33 cellular contexts compared by ENCODE assay signal in genomic region chr6:55089325-55089724, GRCh38.
DNase-seq lines count a peak whose midpoint lies in the region; ATAC-seq, FAIRE-seq and TF ChIP-seq lines count a peak whose summit lies in the region.
"Had no signal": no experiment of that assay in that cellular context is flagged by ENCODE, and none has a peak within 500 bp of the region (broad histone marks: within the 10 kb centered on the region; RNA-seq: fewer than 3 reads in every experiment).

No MANE protein-coding gene starts in this region.

- no peak overlapping the region for H4K91ac ChIP-seq in IMR-90 (ENCODE audit: insufficient read depth, low read depth, low read length)

- H3K18ac ChIP-seq in IMR-90 (ENCODE audit: low read depth, low read length), result no peak overlapping the region

- no peak overlapping the region for H3K4me3 ChIP-seq in HepG2 (replicated peaks in 1 of 3; ENCODE audit: insufficient read depth in 1 of 3, low read depth in 2 of 3, low read length in 3 of 3)
- no peak overlapping the region for H3K4me3 ChIP-seq in right lobe of liver
- no peak overlapping the region for H3K4me3 ChIP-seq in IMR-90 (ENCODE audit: insufficient read depth, low read depth, low read length)
- no peak overlapping the region for H3K4me3 ChIP-seq in K562
- H3K4me3 ChIP-seq: A549; BLaER1; BLaER1 treated with 17β-estradiol and CSF1 and Interleukin-3, amounts not matched to agents 10 nM and 100 nM had no signal

- no peaks in the 10 kb centered on the region for H3K27me3 ChIP-seq in HepG2 (ENCODE audit: control insufficient read depth in 1 of 2, insufficient read depth in 2 of 2, low read length in 2 of 2)
- no peaks in the 10 kb centered on the region for H3K27me3 ChIP-seq in right lobe of liver
- no peaks in the 10 kb centered on the region for H3K27me3 ChIP-seq in IMR-90 (ENCODE audit: control insufficient read depth, insufficient read depth, low read length)
- H3K27me3 ChIP-seq in K562 (ENCODE audit: control insufficient read depth in 2 of 2, insufficient read depth in 2 of 2, low read length in 2 of 2), result no peaks in the 10 kb centered on the region
- H3K27me3 ChIP-seq: BE2C; BLaER1; BLaER1 treated with 17β-estradiol and CSF1 and Interleukin-3, amounts not matched to agents 10 nM and 100 nM had no signal

- no peak for FAIRE-seq in HepG2 (lab: Jason Lieb, UNC)
- FAIRE-seq in K562 (lab: Jason Lieb, UNC), result no peak
- FAIRE-seq: A204.1, A549, D721Med had no signal

- H3K4me1 ChIP-seq in HepG2 (ENCODE audit: insufficient read depth, low read length) (no peaks in the 10 kb centered on the region), right lobe of liver (no peaks in the 10 kb centered on the region), IMR-90 (ENCODE audit: control insufficient read depth, insufficient read depth, low read length) (no peaks in the 10 kb centered on the region), K562 (replicated peaks in 1 of 2; ENCODE audit: control insufficient read depth in 2 of 2, insufficient read depth in 2 of 2, low read length in 2 of 2) (no peaks in the 10 kb centered on the region)
- H3K4me1 ChIP-seq: A549, BE2C, Caco-2 had no signal

- POLR2A ChIA-PET in HepG2 (lab: Yijun Ruan, JAX) (no interaction called here), IMR-90 (lab: Charles Lee; ENCODE audit: unreplicated experiment) (no interaction called here), K562 (lab: Yijun Ruan, JAX) (no interaction called here)

- H2AK9ac ChIP-seq in IMR-90 (replicated peaks; ENCODE audit: low read depth, low read length, poor library complexity), result no peak overlapping the region

- ATAC-seq in HepG2 (no peak), right lobe of liver (no peak), IMR-90 (ENCODE audit: low read depth) (no peak), K562 (no peak), SK-N-SH treated with all-trans-retinoic acid at 6 μM for 48 hours (no peak), HG02763 (IDR thresholded peaks at IDR 0.05; ENCODE audit: unreplicated experiment) (no peak)
- ATAC-seq: A549; CD8-positive, alpha-beta T cell had no signal

- TF ChIP-seq EP300 in HepG2 (IDR thresholded peaks at IDR 0.05; ENCODE audit: low read depth in 2 of 2, low read length in 2 of 2) (no peak), HepG2 (CRISPR knock-in tag; IDR thresholded peaks at IDR 0.05; ENCODE audit: borderline replicate concordance) (no peak), K562 (IDR thresholded peaks at IDR 0.05; ENCODE audit: low read length) (no peak)

- H3K9me1 ChIP-seq in IMR-90 (ENCODE audit: insufficient read depth, low read length), result no peaks in the 10 kb centered on the region
- H3K9me1 ChIP-seq in K562 (ENCODE audit: control insufficient read depth, insufficient read depth, low read length), result no peaks in the 10 kb centered on the region

- H3K79me2 ChIP-seq in HepG2 (ENCODE audit: insufficient read depth, low read length), result no peaks in the 10 kb centered on the region
- no peaks in the 10 kb centered on the region for H3K79me2 ChIP-seq in K562 (ENCODE audit: control insufficient read depth, insufficient read depth, low read length)

- H3K27ac ChIP-seq in HepG2 (ENCODE audit: extremely low read length, insufficient read depth, low read length) (no peak overlapping the region), right lobe of liver (no peak overlapping the region), IMR-90 (ENCODE audit: insufficient read depth, low read length) (no peak overlapping the region), K562 (ENCODE audit: extremely low read depth, low read depth, low read length) (no peak overlapping the region)
- H3K27ac ChIP-seq: 22Rv1; A549; BLaER1; BLaER1 treated with 17β-estradiol and CSF1 and Interleukin-3, amounts not matched to agents 10 nM and 100 nM; C4-2B had no signal

- no peak for TF ChIP-seq POLR2A in HepG2 (IDR thresholded peaks at IDR 0.05; ENCODE audit: insufficient read depth in 1 of 2, low read depth in 2 of 2, low read length in 2 of 2)
- TF ChIP-seq POLR2A in right lobe of liver (IDR thresholded peaks at IDR 0.05), result no peak
- no peak for TF ChIP-seq POLR2A in IMR-90 (IDR thresholded peaks at IDR 0.05; ENCODE audit: low read depth, low read length)
- TF ChIP-seq POLR2A in K562 (conservative IDR thresholded peaks at IDR 0.05), result no peak

- H2BK120ac ChIP-seq in IMR-90 (ENCODE audit: low read depth, low read length), result no peak overlapping the region

- H2AK5ac ChIP-seq in IMR-90 (ENCODE audit: low read depth, low read length), result no peak overlapping the region

- no peak overlapping the region for H3K56ac ChIP-seq in IMR-90 (ENCODE audit: extremely low read depth, insufficient read depth, low read length)

- CTCF ChIA-PET in HepG2 (lab: Yijun Ruan, JAX; ENCODE audit: low intra/inter-chr PET ratio, low total read pairs), result no interaction called here
- CTCF ChIA-PET in IMR-90 (lab: Yijun Ruan, JAX), result no interaction called here
- CTCF ChIA-PET in K562 (lab: Yijun Ruan, JAX; ENCODE audit: low intra/inter-chr PET ratio), result no interaction called here

- no peak overlapping the region for H3K14ac ChIP-seq in IMR-90 (replicated peaks; ENCODE audit: low read depth, low read length)

- no peak for TF ChIP-seq CTCF in HepG2 (CRISPR knock-in tag; IDR thresholded peaks at IDR 0.05)
- no peak for TF ChIP-seq CTCF in right lobe of liver (IDR thresholded peaks at IDR 0.05)
- no peak for TF ChIP-seq CTCF in IMR-90 (conservative IDR thresholded peaks at IDR 0.05; ENCODE audit: low read depth, low read length)
- no peak for TF ChIP-seq CTCF in K562 (IDR thresholded peaks at IDR 0.05 in 2 of 3, conservative IDR thresholded peaks at IDR 0.05 in 1 of 3; ENCODE audit: insufficient read depth in 2 of 3, low read depth in 1 of 3, low read length in 3 of 3)

- TF ChIP-seq RAD21 in HepG2 (CRISPR knock-in tag; IDR thresholded peaks at IDR 0.05) (no peak), IMR-90 (IDR thresholded peaks at IDR 0.05; ENCODE audit: low read length) (no peak), K562 (CRISPR knock-in tag; conservative IDR thresholded peaks at IDR 0.05 in 1 of 2, IDR thresholded peaks at IDR 0.05 in 1 of 2) (no peak)

- no peak overlapping the region for H2BK5ac ChIP-seq in IMR-90 (ENCODE audit: low read depth, low read length, poor library complexity, severe bottlenecking)

- dilution Hi-C loops in IMR-90 (cut with HindIII; ENCODE audit: low sequenced_read_pairs, unreplicated experiment), result no loop called here

- no peak overlapping the region for H2BK15ac ChIP-seq in IMR-90 (ENCODE audit: low read depth, low read length)

- no peak overlapping the region for H3K4me2 ChIP-seq in HepG2 (ENCODE audit: low read depth, low read length)
- no peak overlapping the region for H3K4me2 ChIP-seq in IMR-90 (ENCODE audit: low read depth, low read length)
- no peak overlapping the region for H3K4me2 ChIP-seq in K562 (ENCODE audit: insufficient read depth, low read length)
- H3K4me2 ChIP-seq: A549; BLaER1; BLaER1 treated with 17β-estradiol and CSF1 and Interleukin-3, amounts not matched to agents 10 nM and 100 nM had no signal

- H3K36me3 ChIP-seq in HepG2 (replicated peaks in 1 of 2; ENCODE audit: control insufficient read depth in 1 of 2, insufficient read depth in 2 of 2, low read length in 2 of 2) (no peaks in the 10 kb centered on the region), right lobe of liver (no peaks in the 10 kb centered on the region), IMR-90 (ENCODE audit: control insufficient read depth, insufficient read depth, low read length) (no peaks in the 10 kb centered on the region), K562 (ENCODE audit: control insufficient read depth, insufficient read depth, low read length) (no peaks in the 10 kb centered on the region)
- H3K36me3 ChIP-seq: BE2C; BLaER1; BLaER1 treated with 17β-estradiol and CSF1 and Interleukin-3, amounts not matched to agents 10 nM and 100 nM had no signal

- in situ Hi-C loops in HepG2 (cut with HindIII; ENCODE audit: extremely low pct_ligation_motif_present, low pct_unique_long_range_greater_than_20kb) (no loop called here), IMR-90 (cut with MboI; ENCODE audit: low sequenced_read_pairs) (no loop called here), K562 (cut with MboI) (no loop called here)

- no peak overlapping the region for H2BK20ac ChIP-seq in IMR-90 (ENCODE audit: low read depth, low read length)

- intact Hi-C loops in HepG2 (cut with micrococcal nuclease; ENCODE audit: unreplicated experiment) (no loop called here), right lobe of liver (cut with DNase I) (no loop called here), IMR-90 (cut with micrococcal nuclease) (no loop called here), K562 (cut with micrococcal nuclease) (no loop called here)

- no peak overlapping the region for H3K23ac ChIP-seq in IMR-90 (ENCODE audit: low read depth, low read length)

- no peaks in the 10 kb centered on the region for H3K79me1 ChIP-seq in IMR-90 (ENCODE audit: low read depth in 1 of 2, low read length in 2 of 2)

- H3K9ac ChIP-seq in HepG2 (ENCODE audit: insufficient read depth, low read depth, low read length), result no peak overlapping the region
- H3K9ac ChIP-seq in IMR-90 (ENCODE audit: low read depth, low read length), result no peak overlapping the region
- H3K9ac ChIP-seq in K562 (ENCODE audit: insufficient read depth in 1 of 2, low read depth in 2 of 2, low read length in 2 of 2), result no peak overlapping the region
- H3K9ac ChIP-seq: BLaER1; BLaER1 treated with 17β-estradiol and CSF1 and Interleukin-3, amounts not matched to agents 10 nM and 100 nM had no signal

- no peak overlapping the region for H4K8ac ChIP-seq in IMR-90 (ENCODE audit: low read depth in 2 of 2, low read length in 2 of 2)

- H3K9me3 ChIP-seq in HepG2 (ENCODE audit: low read length), result no peaks in the 10 kb centered on the region
- no peaks in the 10 kb centered on the region for H3K9me3 ChIP-seq in right lobe of liver
- no peaks in the 10 kb centered on the region for H3K9me3 ChIP-seq in IMR-90 (ENCODE audit: control insufficient read depth, insufficient read depth, low read length)
- H3K9me3 ChIP-seq in K562 (replicated peaks; ENCODE audit: control insufficient read depth, insufficient read depth, low read depth, low read length), result no peaks in the 10 kb centered on the region; the same call in 1 of the 2 replicates
- H3K9me3 ChIP-seq: A549, BE2C, Caco-2 had no signal

- H4K5ac ChIP-seq in IMR-90 (ENCODE audit: low read depth, low read length), result no peak overlapping the region

- no peak overlapping the region for H3K4ac ChIP-seq in IMR-90 (ENCODE audit: low read depth, low read length)

- DNase-seq in HepG2 (ENCODE audit: low spot score) (no peak), right lobe of liver (no peak), IMR-90 (no peak), K562 (ENCODE audit: extremely low read depth in 1 of 4, low spot score in 3 of 4) (no peak)
- DNase-seq: 8988T; ACHN; AML-193; BE2C; C1 segment of cervical spinal cord; Caco-2; Calu3; CD4-positive, alpha-beta memory T cell; CD4-positive, alpha-beta T cell; CD4-positive, CD25-positive, alpha-beta regulatory T cell; CD8-positive, alpha-beta memory T cell; CD8-positive, alpha-beta T cell; COR-L47; DMS 273 treated with DMSO at 0.1 percent for 48 hours; DMS153; DMS53; DMS79; DMS79 treated with DMSO at 0.1 percent for 48 hours; DND-41; EL had no signal

- WGBS in HepG2 (ENCODE audit: low lambda C conversion rate), result 7% methylated on average over 2 of the region's 2 CpGs
- WGBS in right lobe of liver (ENCODE audit: insufficient coverage, low coverage, low lambda C conversion rate, missing lambda C conversion rate), result 55% methylated on average over 2 of the region's 2 CpGs
- WGBS in IMR-90 (ENCODE audit: extremely low coverage in 2 of 2, insufficient read length in 1 of 2), 2 experiments, result no CpG with 5 or more reads among the region's 2 CpGs
- WGBS in K562 (ENCODE audit: insufficient coverage, low coverage, missing lambda C conversion rate), result 2% methylated on average over 2 of the region's 2 CpGs

- H4K20me1 ChIP-seq in HepG2 (ENCODE audit: insufficient read depth, low read length) (no peaks in the 10 kb centered on the region), IMR-90 (ENCODE audit: insufficient read depth, low read length) (no peaks in the 10 kb centered on the region), K562 (replicated peaks; ENCODE audit: control insufficient read depth, insufficient read depth, low read length) (no peaks in the 10 kb centered on the region)
- H4K20me1 ChIP-seq: BLaER1; BLaER1 treated with 17β-estradiol and CSF1 and Interleukin-3, amounts not matched to agents 10 nM and 100 nM had no signal

- no TSS peak for BruUV-seq in HepG2 (replicated peaks; lab: Mats Ljungman, UMichigan)
- BruUV-seq in IMR-90 (replicated peaks; lab: Mats Ljungman, UMichigan), result no TSS peak
- no TSS peak for BruUV-seq in K562 (replicated peaks; lab: Mats Ljungman, UMichigan)

- H2AFZ ChIP-seq in HepG2 (ENCODE audit: low read length) (no peak overlapping the region), IMR-90 (replicated peaks; ENCODE audit: low read length, poor library complexity) (no peak overlapping the region), K562 (ENCODE audit: low read depth, low read length) (no peak overlapping the region)

Comparison
In these comparisons a context has a peak if more than half of its experiments do, and no peak if none do; other contexts are left out.
1. Of the 241 proteins assayed by ChIP-seq in both HepG2 and K562: peak only in HepG2: MAFF and MAFK; only in K562: none; in both: none; in neither: 239.